7 cellular contexts compared by ENCODE assay signal in genomic region chr2:231253292-231253691, GRCh38. TPM values are rescaled to one million over a fixed set of nuclear protein-coding genes. Genes with fewer than 3 reads are reported as not detected.
DNase-seq lines count a peak whose midpoint lies in the region; ATAC-seq and TF ChIP-seq lines count a peak whose summit lies in the region.
"Not testable (repeated sequence)": the region's sequence is repeated elsewhere in the genome, so short reads cannot be mapped to it uniquely, and the experiment has no call there.

No MANE protein-coding gene starts in this region.

- H3K27ac Mint-ChIP-seq in nephron progenitor cell: peak overlapping the region; percentile 49

- TF ChIP-seq POLR2A in IMR-90 (IDR thresholded peaks at IDR 0.05; ENCODE audit: low read depth, low read length); testis (IDR thresholded peaks at IDR 0.05): not testable (repeated sequence)

- H2AK5ac ChIP-seq in IMR-90 (ENCODE audit: low read depth, low read length): not testable (repeated sequence)
- H2AK5ac ChIP-seq in mesenchymal stem cell (ENCODE audit: low read length, severe bottlenecking): peak overlapping the region; percentile 2

- intact Hi-C loops in IMR-90 (cut with micrococcal nuclease); Right ventricle myocardium superior (cut with DNase I); left ventricle myocardium superior (cut with micrococcal nuclease); testis (cut with DNase I; ENCODE audit: low total_unique reads): not testable (repeated sequence)

- H3K18ac ChIP-seq in IMR-90 (ENCODE audit: low read depth, low read length); mesenchymal stem cell (ENCODE audit: low read depth in 1 of 2, low read length in 2 of 2): not testable (repeated sequence)

- dilution Hi-C loops in IMR-90 (cut with HindIII; ENCODE audit: low sequenced_read_pairs, unreplicated experiment): not testable (repeated sequence)

- H3K27ac ChIP-seq in IMR-90 (ENCODE audit: insufficient read depth, low read length); mesenchymal stem cell (ENCODE audit: low read length, poor library complexity, severe bottlenecking); testis: not testable (repeated sequence)

- H3K9me3 Mint-ChIP-seq in nephron progenitor cell: not testable (repeated sequence)

- peaks cover 58% of the 10 kb centered on the region for H3K36me3 Mint-ChIP-seq in nephron progenitor cell (ENCODE audit: low read depth)

- not testable (repeated sequence) for H3K4me1 ChIP-seq in IMR-90 (ENCODE audit: control insufficient read depth, insufficient read depth, low read length); mesenchymal stem cell (ENCODE audit: control insufficient read depth, insufficient read depth, low read depth, low read length); testis

- not testable (repeated sequence) for H2BK120ac ChIP-seq in IMR-90 (ENCODE audit: low read depth, low read length); mesenchymal stem cell (ENCODE audit: low read depth, low read length)

- not testable (repeated sequence) for H3K4ac ChIP-seq in IMR-90 (ENCODE audit: low read depth, low read length); mesenchymal stem cell (ENCODE audit: low read depth in 1 of 2, low read length in 2 of 2)

- not testable (repeated sequence) for H2BK12ac ChIP-seq in mesenchymal stem cell (ENCODE audit: low read length in 2 of 2)

- not testable (repeated sequence) for H2BK20ac ChIP-seq in IMR-90 (ENCODE audit: low read depth, low read length)

- H3K4me2 ChIP-seq in IMR-90 (ENCODE audit: low read depth, low read length); mesenchymal stem cell (ENCODE audit: low read length, poor library complexity, severe bottlenecking): not testable (repeated sequence)

- H3K4me3 ChIP-seq in IMR-90 (ENCODE audit: insufficient read depth, low read depth, low read length); mesenchymal stem cell (ENCODE audit: insufficient read depth in 1 of 2, low read depth in 1 of 2, low read length in 2 of 2); testis: not testable (repeated sequence)

- H3K27me3 ChIP-seq in IMR-90 (ENCODE audit: control insufficient read depth, insufficient read depth, low read length); mesenchymal stem cell (ENCODE audit: control insufficient read depth in 1 of 2, insufficient read depth in 1 of 2, low read length in 2 of 2); testis: not testable (repeated sequence)

- peaks cover 26% of the 10 kb centered on the region for H3K36me3 ChIP-seq in IMR-90 (ENCODE audit: control insufficient read depth, insufficient read depth, low read length)
- peaks cover 54 to 85% of the 10 kb centered on the region in 2 experiments for H3K36me3 ChIP-seq in mesenchymal stem cell (ENCODE audit: control insufficient read depth in 1 of 2, insufficient read depth in 2 of 2, low read depth in 1 of 2, low read length in 2 of 2)
- not testable (repeated sequence) for H3K36me3 ChIP-seq in testis (ENCODE audit: low read depth, missing control alignments)

- H3K9ac ChIP-seq in IMR-90 (ENCODE audit: low read depth, low read length); mesenchymal stem cell (ENCODE audit: low read length): not testable (repeated sequence)

- CTCF ChIA-PET in IMR-90 (lab: Yijun Ruan, JAX): not testable (repeated sequence)

- not testable (repeated sequence) for H2AFZ ChIP-seq in IMR-90 (replicated peaks; ENCODE audit: low read length, poor library complexity); mesenchymal stem cell (ENCODE audit: low read depth, low read length)

- not testable (repeated sequence) for H4K8ac ChIP-seq in IMR-90 (ENCODE audit: low read depth in 2 of 2, low read length in 2 of 2); mesenchymal stem cell (ENCODE audit: low read length)

- not testable (repeated sequence) for H4K20me1 ChIP-seq in IMR-90 (ENCODE audit: insufficient read depth, low read length)

- not testable (repeated sequence) for H3K9me1 ChIP-seq in IMR-90 (ENCODE audit: insufficient read depth, low read length)

- H3K56ac ChIP-seq in IMR-90 (ENCODE audit: extremely low read depth, insufficient read depth, low read length): not testable (repeated sequence)

- H3K14ac ChIP-seq in IMR-90 (replicated peaks; ENCODE audit: low read depth, low read length); mesenchymal stem cell (ENCODE audit: low read length in 2 of 2): not testable (repeated sequence)

- H3K23ac ChIP-seq in IMR-90 (ENCODE audit: low read depth, low read length); mesenchymal stem cell (ENCODE audit: low read length in 2 of 2): not testable (repeated sequence)

- not testable (repeated sequence) for H2BK15ac ChIP-seq in IMR-90 (ENCODE audit: low read depth, low read length); mesenchymal stem cell (ENCODE audit: low read depth, poor library complexity, severe bottlenecking)

- not testable (repeated sequence) for TF ChIP-seq RAD21 in IMR-90 (IDR thresholded peaks at IDR 0.05; ENCODE audit: low read length)

- not testable (repeated sequence) for H2AK9ac ChIP-seq in IMR-90 (replicated peaks; ENCODE audit: low read depth, low read length, poor library complexity)

- not testable (repeated sequence) for H3K4me3 Mint-ChIP-seq in nephron progenitor cell

- H2BK5ac ChIP-seq in IMR-90 (ENCODE audit: low read depth, low read length, poor library complexity, severe bottlenecking); mesenchymal stem cell (ENCODE audit: low read depth, low read length, poor library complexity, severe bottlenecking): not testable (repeated sequence)

- H3K4me1 Mint-ChIP-seq in nephron progenitor cell: not testable (repeated sequence)

- not testable (repeated sequence) for TF ChIP-seq CTCF in IMR-90 (conservative IDR thresholded peaks at IDR 0.05; ENCODE audit: low read depth, low read length); nephron progenitor cell (IDR thresholded peaks at IDR 0.05); testis (IDR thresholded peaks at IDR 0.05)

- H3K79me1 ChIP-seq in IMR-90 (ENCODE audit: low read depth in 1 of 2, low read length in 2 of 2): not testable (repeated sequence)
- H3K79me1 ChIP-seq in mesenchymal stem cell (replicated peaks; ENCODE audit: low read length, poor library complexity, severe bottlenecking): peaks cover 17% of the 10 kb centered on the region

- H4K5ac ChIP-seq in IMR-90 (ENCODE audit: low read depth, low read length): not testable (repeated sequence)

- not testable (repeated sequence) for DNase-seq in IMR-90, Right ventricle myocardium superior, left ventricle myocardium superior, mesenchymal stem cell, nephron progenitor cell
- DNase-seq in mesenteric fat pad (ENCODE audit: low spot score) (peak; percentile 73), testis (peak; percentile 28)

- not testable (repeated sequence) for H3K27me3 Mint-ChIP-seq in nephron progenitor cell (ENCODE audit: low read depth, poor library complexity)

- in situ Hi-C loops in IMR-90 (cut with MboI; ENCODE audit: low sequenced_read_pairs): not testable (repeated sequence)

- ATAC-seq in IMR-90 (ENCODE audit: low read depth) (0 out of 2 replicates have a peak, but pooled peaks have one; percentile 8), Right ventricle myocardium superior (ENCODE audit: poor library complexity) (peak; percentile 25), left ventricle myocardium superior (peak; percentile 31)

- BruUV-seq in IMR-90 (replicated peaks; lab: Mats Ljungman, UMichigan): not testable (repeated sequence)

- H3K9me3 ChIP-seq in IMR-90 (ENCODE audit: control insufficient read depth, insufficient read depth, low read length); mesenchymal stem cell (ENCODE audit: control insufficient read depth, low read length); testis: not testable (repeated sequence)

- POLR2A ChIA-PET in IMR-90 (lab: Charles Lee; ENCODE audit: unreplicated experiment): not testable (repeated sequence)

- not testable (repeated sequence) for H4K91ac ChIP-seq in IMR-90 (ENCODE audit: insufficient read depth, low read depth, low read length); mesenchymal stem cell (ENCODE audit: low read length)

- 100% methylated on average over 1 of the region's 6 CpGs; no CpG with 5 or more reads in 1 of the 2 experiments for WGBS in IMR-90 (ENCODE audit: extremely low coverage in 2 of 2, insufficient read length in 1 of 2), 2 experiments
- WGBS in mesenchymal stem cell: 96% methylated on average over 6 of the region's 6 CpGs
- 74 to 88% methylated on average over 6 of the region's 6 CpGs for WGBS in testis, 2 donors

RNA-seq across cellular contexts. Expression of gene ARMC9, which starts 54.9 kb away (rescaled TPM):
- 39.4 and 46.6 TPM in 2 replicates for total RNA-seq in IMR-90 (2012; rRNA removed)
- 33.6 and 36.0 TPM in 2 replicates for polyA plus RNA-seq in IMR-90 (2012; rRNA removed)
- 29.9 and 42.2 TPM in 2 replicates for polyA plus RNA-seq in IMR-90 (2012; cell fraction: cytosol; rRNA removed)
- 46.6 and 56.9 TPM in 2 replicates for polyA plus RNA-seq in IMR-90 (2012; cell fraction: nucleus; rRNA removed; ENCODE audit: low replicate concordance)
- 0.89 TPM for total RNA-seq in Right ventricle myocardium superior
- total RNA-seq in left ventricle myocardium superior: 2.3 TPM
- polyA plus RNA-seq in mesenchymal stem cell (2013, experiment 1 of 2): 200 TPM
- polyA plus RNA-seq in mesenchymal stem cell (2013, experiment 2 of 2): 202 TPM
- 11.8 TPM for total RNA-seq in mesenteric fat pad
- 10 to 100 TPM; 47.5 to 49.7 TPM for total RNA-seq in testis
- 35.0 TPM for polyA plus RNA-seq in testis (ENCODE audit: insufficient read depth, low read depth, low replicate concordance)
